13 cellular contexts compared by ENCODE assay signal in the genomic region with DNA sequence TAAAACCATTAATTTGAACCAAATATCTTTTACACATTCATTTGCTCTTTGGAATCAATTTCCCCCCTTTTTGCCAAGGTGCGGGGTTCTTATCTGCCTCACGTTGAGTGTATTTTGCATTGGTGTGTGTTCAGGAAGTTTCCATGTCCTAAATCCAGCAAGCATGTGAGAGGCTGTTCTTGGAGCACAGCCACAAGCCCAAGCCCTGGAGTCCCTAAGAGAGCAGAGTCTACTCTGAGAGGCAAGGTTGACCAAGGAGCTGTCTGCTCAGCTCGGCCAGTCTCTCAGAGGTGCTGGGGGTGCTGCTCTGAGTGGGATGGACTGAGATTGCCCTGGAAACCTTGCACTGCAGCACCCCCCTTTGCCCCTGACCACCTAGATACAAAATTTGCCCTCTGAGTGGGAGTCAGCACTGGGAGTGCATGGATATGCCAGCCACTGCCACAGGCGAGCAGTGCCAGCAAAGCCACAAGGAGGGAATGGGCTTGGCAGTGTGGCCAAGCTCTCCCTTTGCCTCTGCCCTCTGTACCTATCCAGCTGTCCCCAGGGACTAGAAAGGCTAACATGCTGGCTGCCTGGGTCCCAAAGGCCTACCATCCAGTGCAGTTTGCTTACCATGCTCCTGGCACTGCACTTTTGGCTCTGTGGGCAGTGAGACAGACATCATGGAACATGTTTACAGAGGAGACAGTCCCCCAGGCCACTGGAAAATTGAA. TPM values are rescaled to one million over a fixed set of nuclear protein-coding genes. Genes with fewer than 3 reads are reported as not detected.
DNase-seq lines count a peak whose midpoint lies in the region; ATAC-seq, FAIRE-seq and TF ChIP-seq lines count a peak whose summit lies in the region.
"Had no signal": no experiment of that assay in that cellular context is flagged by ENCODE, and none has a peak within 500 bp of the region (broad histone marks: within the 10 kb centered on the region; RNA-seq: fewer than 3 reads in every experiment).

No MANE protein-coding gene starts in this region.

- H3K4me3 ChIP-seq in HepG2 (replicated peaks in 1 of 3; ENCODE audit: insufficient read depth in 1 of 3, low read depth in 2 of 3, low read length in 3 of 3): no peak overlapping the region
- H3K4me3 ChIP-seq: skin epidermis, transverse colon had no signal

- WGBS in HepG2 (ENCODE audit: low lambda C conversion rate): 94% methylated on average over 4 of the region's 4 CpGs

- DNase-seq in NCI-H69 (lab: John Stamatoyannopoulos, UW): peak; percentile 2
- DNase-seq in cerebellar cortex (ENCODE audit: low spot score): peak; percentile 27
- DNase-seq in HepG2 (ENCODE audit: low spot score): no peak
- DNase-seq in substantia nigra (lab: John Stamatoyannopoulos, UW): peak in 6 of 49 donors; percentile 3 to 28 (median 15)
- no peak for DNase-seq in NOMO-1 (lab: John Stamatoyannopoulos, UW; ENCODE audit: unreplicated experiment in 2 of 2)
- DNase-seq in NCI-H524 (lab: John Stamatoyannopoulos, UW): no peak
- DNase-seq: activated gamma-delta T cell treated with Interleukin-2 at 50 U/mL for 16 hours, cortex of kidney, naive B cell, transverse colon had no signal

- FAIRE-seq in HepG2 (lab: Jason Lieb, UNC): no peak

- BruUV-seq in HepG2 (replicated peaks; lab: Mats Ljungman, UMichigan): no TSS peak

- TF ChIP-seq EP300 in HepG2 (IDR thresholded peaks at IDR 0.05; ENCODE audit: low read depth in 2 of 2, low read length in 2 of 2) (no peak), HepG2 (CRISPR knock-in tag; IDR thresholded peaks at IDR 0.05; ENCODE audit: borderline replicate concordance) (no peak)

- TF ChIP-seq CTCF in HepG2 (CRISPR knock-in tag; IDR thresholded peaks at IDR 0.05): no peak

- TF ChIP-seq RAD21 in HepG2 (CRISPR knock-in tag; IDR thresholded peaks at IDR 0.05): no peak

- peak; percentile 11; the same call in 2 of the 3 replicates for ATAC-seq in HepG2
- no peak for ATAC-seq in GM19455 (IDR thresholded peaks at IDR 0.05; ENCODE audit: unreplicated experiment)
- no peak for ATAC-seq in GM18517 (IDR thresholded peaks at IDR 0.05; ENCODE audit: unreplicated experiment)

- no peak overlapping the region for H2AFZ ChIP-seq in HepG2 (ENCODE audit: low read length)

- H3K27ac ChIP-seq in HepG2 (ENCODE audit: extremely low read length, insufficient read depth, low read length) (no peak overlapping the region), substantia nigra (ENCODE audit: low read depth, low read length, poor library complexity, severe bottlenecking) (peak overlapping the region; percentile 30)
- H3K27ac ChIP-seq: transverse colon had no signal

- no peaks in the 10 kb centered on the region for H3K4me1 ChIP-seq in HepG2 (ENCODE audit: insufficient read depth, low read length)
- H3K4me1 ChIP-seq: transverse colon had no signal

- in situ Hi-C loops in HepG2 (cut with HindIII; ENCODE audit: extremely low pct_ligation_motif_present, low pct_unique_long_range_greater_than_20kb): no loop called here

- H4K20me1 ChIP-seq in HepG2 (ENCODE audit: insufficient read depth, low read length): no peaks in the 10 kb centered on the region

- no peak overlapping the region for H3K4me2 ChIP-seq in HepG2 (ENCODE audit: low read depth, low read length)

- no peaks in the 10 kb centered on the region for H3K27me3 ChIP-seq in HepG2 (ENCODE audit: control insufficient read depth in 1 of 2, insufficient read depth in 2 of 2, low read length in 2 of 2)
- H3K27me3 ChIP-seq: transverse colon had no signal

- no peaks in the 10 kb centered on the region for H3K79me2 ChIP-seq in HepG2 (ENCODE audit: insufficient read depth, low read length)

- TF ChIP-seq POLR2A in HepG2 (IDR thresholded peaks at IDR 0.05; ENCODE audit: insufficient read depth in 1 of 2, low read depth in 2 of 2, low read length in 2 of 2): no peak

- POLR2A ChIA-PET in HepG2 (lab: Yijun Ruan, JAX): no interaction called here

- CTCF ChIA-PET in HepG2 (lab: Yijun Ruan, JAX; ENCODE audit: low intra/inter-chr PET ratio, low total read pairs): no interaction called here

- H3K9ac ChIP-seq in HepG2 (ENCODE audit: insufficient read depth, low read depth, low read length): no peak overlapping the region

- H3K36me3 ChIP-seq in HepG2 (replicated peaks in 1 of 2; ENCODE audit: control insufficient read depth in 1 of 2, insufficient read depth in 2 of 2, low read length in 2 of 2): peaks cover 22 to 37% of the 10 kb centered on the region in 2 experiments

- intact Hi-C loops in HepG2 (cut with micrococcal nuclease; ENCODE audit: unreplicated experiment): no loop called here

- H3K9me3 ChIP-seq in HepG2 (ENCODE audit: low read length): no peaks in the 10 kb centered on the region
- H3K9me3 ChIP-seq: transverse colon had no signal

TF ChIP-seq in HepG2, 621 proteins besides CTCF, POLR2A, EP300 and RAD21 (continues in another document):
- TF ChIP-seq ZNF775 (CRISPR knock-in tag; IDR thresholded peaks at IDR 0.05; ENCODE audit: borderline replicate concordance): no peak
- TF ChIP-seq, protein P1, sequence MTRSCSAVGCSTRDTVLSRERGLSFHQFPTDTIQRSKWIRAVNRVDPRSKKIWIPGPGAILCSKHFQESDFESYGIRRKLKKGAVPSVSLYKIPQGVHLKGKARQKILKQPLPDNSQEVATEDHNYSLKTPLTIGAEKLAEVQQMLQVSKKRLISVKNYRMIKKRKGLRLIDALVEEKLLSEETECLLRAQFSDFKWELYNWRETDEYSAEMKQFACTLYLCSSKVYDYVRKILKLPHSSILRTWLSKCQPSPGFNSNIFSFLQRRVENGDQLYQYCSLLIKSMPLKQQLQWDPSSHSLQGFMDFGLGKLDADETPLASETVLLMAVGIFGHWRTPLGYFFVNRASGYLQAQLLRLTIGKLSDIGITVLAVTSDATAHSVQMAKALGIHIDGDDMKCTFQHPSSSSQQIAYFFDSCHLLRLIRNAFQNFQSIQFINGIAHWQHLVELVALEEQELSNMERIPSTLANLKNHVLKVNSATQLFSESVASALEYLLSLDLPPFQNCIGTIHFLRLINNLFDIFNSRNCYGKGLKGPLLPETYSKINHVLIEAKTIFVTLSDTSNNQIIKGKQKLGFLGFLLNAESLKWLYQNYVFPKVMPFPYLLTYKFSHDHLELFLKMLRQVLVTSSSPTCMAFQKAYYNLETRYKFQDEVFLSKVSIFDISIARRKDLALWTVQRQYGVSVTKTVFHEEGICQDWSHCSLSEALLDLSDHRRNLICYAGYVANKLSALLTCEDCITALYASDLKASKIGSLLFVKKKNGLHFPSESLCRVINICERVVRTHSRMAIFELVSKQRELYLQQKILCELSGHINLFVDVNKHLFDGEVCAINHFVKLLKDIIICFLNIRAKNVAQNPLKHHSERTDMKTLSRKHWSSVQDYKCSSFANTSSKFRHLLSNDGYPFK (CRISPR knock-in tag; IDR thresholded peaks at IDR 0.05; ENCODE audit: borderline replicate concordance): no peak
- no peak for TF ChIP-seq NCOA2 (CRISPR knock-in tag; IDR thresholded peaks at IDR 0.05)
- no peak for TF ChIP-seq ZNF629 (CRISPR knock-in tag; conservative IDR thresholded peaks at IDR 0.05)

RNA-seq across cellular contexts. Expression of a gene that starts 20.5 kb away (rescaled TPM):
- total RNA-seq in HepG2 (2016; rRNA removed; fragmentation: Illumina TruSeq; extraction: Trizol): 7.2 and 8.7 TPM in 2 replicates
- 10.0 and 11.2 TPM in 2 replicates for total RNA-seq in HepG2 (2016; cell fraction: cytosol; rRNA removed; fragmentation: Illumina TruSeq; extraction: Trizol; ENCODE audit: low read depth)
- total RNA-seq in HepG2 (2016; cell fraction: insoluble cytoplasmic fraction; rRNA removed; fragmentation: Illumina TruSeq; extraction: Trizol): 6.1 and 8.2 TPM in 2 replicates
- total RNA-seq in HepG2 (2016; cell fraction: membrane; rRNA removed; fragmentation: Illumina TruSeq; extraction: Trizol): 9.2 and 9.9 TPM in 2 replicates
- total RNA-seq in HepG2 (2016; cell fraction: nucleus; rRNA removed; fragmentation: Illumina TruSeq; extraction: Trizol): 12.3 and 15.0 TPM in 2 replicates
- polyA plus RNA-seq in HepG2 (2011; rRNA removed): 5.7 and 6.0 TPM in 2 replicates
- polyA plus RNA-seq in HepG2 (2011; cell fraction: cytosol; rRNA removed): 3.9 and 4.1 TPM in 2 replicates
- polyA plus RNA-seq in HepG2 (2011; cell fraction: nucleus; rRNA removed): 19.7 and 23.8 TPM in 2 replicates
- 10.7 and 11.2 TPM in 2 replicates for polyA plus RNA-seq in HepG2 (2012)
- 1.3 and 1.9 TPM in 2 replicates for polyA plus RNA-seq in HepG2 (2016; cell fraction: cytosol; fragmentation: Illumina TruSeq; extraction: Trizol; ENCODE audit: low read depth)
- 6.5 and 8.6 TPM in 2 replicates for polyA plus RNA-seq in HepG2 (2016; cell fraction: insoluble cytoplasmic fraction; fragmentation: Illumina TruSeq; extraction: Trizol; ENCODE audit: low read depth)
- 3.8 and 4.2 TPM in 2 replicates for polyA plus RNA-seq in HepG2 (2016; cell fraction: membrane; fragmentation: Illumina TruSeq; extraction: Trizol; ENCODE audit: low read depth)
- polyA plus RNA-seq in HepG2 (2016; cell fraction: nucleus; fragmentation: Illumina TruSeq; extraction: Trizol; ENCODE audit: insufficient read depth, low read depth): 32.1 and 35.7 TPM in 2 replicates
- polyA minus RNA-seq in HepG2 (2011; rRNA and poly(A)+ RNA removed; ENCODE audit: low replicate concordance): 12.2 and 18.8 TPM in 2 replicates
- polyA minus RNA-seq in HepG2 (2011; cell fraction: cytosol; rRNA and poly(A)+ RNA removed): 10.0 and 11.0 TPM in 2 replicates
- polyA minus RNA-seq in HepG2 (2011; cell fraction: nucleus; rRNA and poly(A)+ RNA removed): 28.3 and 28.6 TPM in 2 replicates

RNA-seq across cellular contexts. Expression of a gene that starts 47.1 kb away (rescaled TPM):
- total RNA-seq in HepG2 (2016; rRNA removed; fragmentation: Illumina TruSeq; extraction: Trizol): 38.1 and 46.7 TPM in 2 replicates
- total RNA-seq in HepG2 (2016; cell fraction: cytosol; rRNA removed; fragmentation: Illumina TruSeq; extraction: Trizol; ENCODE audit: low read depth): 16.3 and 17.2 TPM in 2 replicates
- 36.0 and 47.6 TPM in 2 replicates for total RNA-seq in HepG2 (2016; cell fraction: insoluble cytoplasmic fraction; rRNA removed; fragmentation: Illumina TruSeq; extraction: Trizol)
- total RNA-seq in HepG2 (2016; cell fraction: membrane; rRNA removed; fragmentation: Illumina TruSeq; extraction: Trizol): 24.2 and 25.2 TPM in 2 replicates
- 34.8 and 37.0 TPM in 2 replicates for total RNA-seq in HepG2 (2016; cell fraction: nucleus; rRNA removed; fragmentation: Illumina TruSeq; extraction: Trizol)
- polyA plus RNA-seq in HepG2 (2011; rRNA removed): 40.3 and 45.1 TPM in 2 replicates
- 34.5 and 42.3 TPM in 2 replicates for polyA plus RNA-seq in HepG2 (2011; cell fraction: cytosol; rRNA removed)
- 33.3 and 33.4 TPM in 2 replicates for polyA plus RNA-seq in HepG2 (2011; cell fraction: nucleus; rRNA removed)
- polyA plus RNA-seq in HepG2 (2012): 27.9 and 28.2 TPM in 2 replicates
- 3.3 and 5.5 TPM in 2 replicates for polyA plus RNA-seq in HepG2 (2016; cell fraction: cytosol; fragmentation: Illumina TruSeq; extraction: Trizol; ENCODE audit: low read depth)
- 45.3 and 46.1 TPM in 2 replicates for polyA plus RNA-seq in HepG2 (2016; cell fraction: insoluble cytoplasmic fraction; fragmentation: Illumina TruSeq; extraction: Trizol; ENCODE audit: low read depth)
- 12.0 and 14.1 TPM in 2 replicates for polyA plus RNA-seq in HepG2 (2016; cell fraction: membrane; fragmentation: Illumina TruSeq; extraction: Trizol; ENCODE audit: low read depth)
- polyA plus RNA-seq in HepG2 (2016; cell fraction: nucleus; fragmentation: Illumina TruSeq; extraction: Trizol; ENCODE audit: insufficient read depth, low read depth): 33.1 and 33.8 TPM in 2 replicates
- 65.3 and 74.2 TPM in 2 replicates for polyA minus RNA-seq in HepG2 (2011; rRNA and poly(A)+ RNA removed; ENCODE audit: low replicate concordance)
- polyA minus RNA-seq in HepG2 (2011; cell fraction: cytosol; rRNA and poly(A)+ RNA removed): 36.1 and 36.8 TPM in 2 replicates
- 55.2 and 60.3 TPM in 2 replicates for polyA minus RNA-seq in HepG2 (2011; cell fraction: nucleus; rRNA and poly(A)+ RNA removed)

Comparison
In these comparisons a context has a peak if more than half of its experiments do, and no peak if none do; other contexts are left out.
1. DNase-seq: peak in NCI-H69 (single experiment) and cerebellar cortex (single experiment); none in HepG2 (single experiment), NOMO-1 (0 of 2) and NCI-H524 (0 of 2).